9 cellular contexts compared by ENCODE assay signal in the genomic region with DNA sequence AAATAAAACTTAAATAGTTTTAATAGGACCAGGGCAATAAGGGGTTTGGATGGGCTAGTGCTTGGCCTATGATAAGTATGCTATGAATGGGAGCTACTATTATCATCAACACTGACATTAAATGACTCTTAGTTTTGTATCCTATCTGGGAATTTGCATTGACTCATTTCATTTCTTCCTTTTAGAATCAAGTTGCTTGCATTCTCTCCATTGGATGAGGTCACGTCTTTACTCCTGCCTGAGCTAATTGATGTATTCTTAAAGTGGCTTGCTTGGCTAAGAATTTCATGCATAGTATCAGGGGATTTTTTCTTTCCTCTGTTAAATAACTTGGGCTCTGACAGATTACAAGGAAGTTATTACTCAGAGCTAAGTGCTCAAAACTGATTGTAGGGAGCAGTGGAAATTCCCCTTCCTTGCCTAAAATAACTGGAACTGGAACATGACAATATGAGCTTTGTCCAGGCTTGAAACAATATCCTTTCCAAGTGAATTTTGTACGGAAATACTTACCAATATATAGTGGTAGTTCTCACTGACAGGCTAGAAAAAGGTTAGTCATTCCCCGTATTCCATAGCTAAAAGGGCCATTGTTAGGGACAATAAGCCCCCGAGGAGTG.
DNase-seq lines count a peak whose midpoint lies in the region; ATAC-seq and TF ChIP-seq lines count a peak whose summit lies in the region.
"Had no signal": no experiment of that assay in that cellular context is flagged by ENCODE, and none has a peak within 500 bp of the region (broad histone marks: within the 10 kb centered on the region; RNA-seq: fewer than 3 reads in every experiment).

No MANE protein-coding gene starts in this region.

- intact Hi-C loops in esophagus squamous epithelium (cut with DNase I) (no loop called here), prostate gland (cut with DNase I) (no loop called here)

- CTCF ChIA-PET in T-cell (lab: Charles Lee) (no interaction called here), WTC11 (lab: Charles Lee) (interaction anchor here (1.6 to 6.7 kb wide), 3 partner anchors 15 to 151 kb away, joined by 4 to 68 read pairs (median 8); no protein-coding TSS in a partner anchor)

- ATAC-seq in GM21619 (IDR thresholded peaks at IDR 0.05; ENCODE audit: unreplicated experiment): no peak
- ATAC-seq in T-cell (replicated peaks in 1 of 4): no peak
- ATAC-seq in GM18517 (IDR thresholded peaks at IDR 0.05; ENCODE audit: unreplicated experiment): no peak
- ATAC-seq in WTC11: no peak

- H3K36me3 Mint-ChIP-seq in T-cell: no peaks in the 10 kb centered on the region
- H3K36me3 Mint-ChIP-seq in WTC11: no peaks in the 10 kb centered on the region

- H3K9me3 ChIP-seq in Peyer's patch: no peaks in the 10 kb centered on the region
- no peaks in the 10 kb centered on the region for H3K9me3 ChIP-seq in esophagus squamous epithelium
- H3K9me3 ChIP-seq in prostate gland: no peaks in the 10 kb centered on the region

- H3K36me3 ChIP-seq in Peyer's patch (no peaks in the 10 kb centered on the region), esophagus squamous epithelium (no peaks in the 10 kb centered on the region), prostate gland (no peaks in the 10 kb centered on the region)
- H3K36me3 ChIP-seq: cardiac muscle cell had no signal

- TF ChIP-seq CTCF in Peyer's patch (IDR thresholded peaks at IDR 0.05) (no peak), esophagus squamous epithelium (IDR thresholded peaks at IDR 0.05) (no peak), prostate gland (IDR thresholded peaks at IDR 0.05) (no peak), WTC11 (IDR thresholded peaks at IDR 0.05) (no peak)

- H3K4me3 Mint-ChIP-seq in T-cell (no peak overlapping the region), WTC11 (no peak overlapping the region)

- H3K27me3 ChIP-seq in Peyer's patch (no peaks in the 10 kb centered on the region), esophagus squamous epithelium (no peaks in the 10 kb centered on the region), prostate gland (replicated peaks; ENCODE audit: insufficient read depth) (no peaks in the 10 kb centered on the region)
- H3K27me3 ChIP-seq: cardiac muscle cell had no signal

- no peak for TF ChIP-seq POLR2A in Peyer's patch (IDR thresholded peaks at IDR 0.05)
- no peak for TF ChIP-seq POLR2A in esophagus squamous epithelium (IDR thresholded peaks at IDR 0.05)
- TF ChIP-seq POLR2A in prostate gland (IDR thresholded peaks at IDR 0.05): no peak

- H3K9me3 Mint-ChIP-seq in T-cell (no peaks in the 10 kb centered on the region), WTC11 (no peaks in the 10 kb centered on the region)

- WGBS in esophagus squamous epithelium, 2 donors: 11 to 14% methylated on average over 4 of the region's 4 CpGs
- 21% methylated on average over 4 of the region's 4 CpGs for WGBS in prostate gland

- peak; percentile 94 for DNase-seq in EH (ENCODE audit: low read depth)
- peak in 1 of 3 donors; percentile 0 for DNase-seq in Peyer's patch
- no peak for DNase-seq in esophagus squamous epithelium (lab: John Stamatoyannopoulos, UW)
- no peak for DNase-seq in prostate gland (ENCODE audit: low spot score)
- DNase-seq in T-cell: no peak
- DNase-seq in WTC11 (ENCODE audit: low spot score): no peak

- POLR2A ChIA-PET in T-cell (lab: Charles Lee): no interaction called here
- POLR2A ChIA-PET in WTC11 (lab: Charles Lee): interaction anchor here (0.5 kb wide), 1 partner anchor 276 kb away, joined by 4 read pairs; no protein-coding TSS in a partner anchor

- no peak overlapping the region for H3K4me3 ChIP-seq in Peyer's patch
- no peak overlapping the region for H3K4me3 ChIP-seq in esophagus squamous epithelium
- H3K4me3 ChIP-seq in prostate gland: no peak overlapping the region
- H3K4me3 ChIP-seq: cardiac muscle cell had no signal

- H3K4me1 Mint-ChIP-seq in T-cell (peaks cover 38 to 41% (median 41%) of the 10 kb centered on the region in 3 donors), WTC11 (peaks cover 43% of the 10 kb centered on the region)

- H3K27ac Mint-ChIP-seq in T-cell (peak overlapping the region in 1 of 2 donors; percentile 49), WTC11 (no peak overlapping the region)

- H3K4me1 ChIP-seq in Peyer's patch: peaks cover 3 to 19% (median 6%) of the 10 kb centered on the region in 4 donors
- peaks cover 23 to 56% (median 32%) of the 10 kb centered on the region in 3 donors for H3K4me1 ChIP-seq in esophagus squamous epithelium
- no peaks in the 10 kb centered on the region for H3K4me1 ChIP-seq in prostate gland (replicated peaks)

- H3K27me3 Mint-ChIP-seq in T-cell: no peaks in the 10 kb centered on the region
- no peaks in the 10 kb centered on the region; the same call in 1 of the 2 replicates for H3K27me3 Mint-ChIP-seq in WTC11 (ENCODE audit: low read depth)

- H3K27ac ChIP-seq in Peyer's patch (peak overlapping the region in 3 of 4 donors; percentile 35 to 78 (median 58)), esophagus squamous epithelium (peak overlapping the region; percentile 58 to 81 (median 76)), prostate gland (peak overlapping the region; percentile 36 to 50)
- H3K27ac ChIP-seq: cardiac muscle cell had no signal

TF ChIP-seq in WTC11, 78 proteins besides CTCF, POLR2A, EP300 and RAD21:
- no peak for TF ChIP-seq NR3C1 (CRISPR knock-in tag; conservative IDR thresholded peaks at IDR 0.05; ENCODE audit: low read depth)
